14 cellular contexts compared by ENCODE assay signal in the genomic region with DNA sequence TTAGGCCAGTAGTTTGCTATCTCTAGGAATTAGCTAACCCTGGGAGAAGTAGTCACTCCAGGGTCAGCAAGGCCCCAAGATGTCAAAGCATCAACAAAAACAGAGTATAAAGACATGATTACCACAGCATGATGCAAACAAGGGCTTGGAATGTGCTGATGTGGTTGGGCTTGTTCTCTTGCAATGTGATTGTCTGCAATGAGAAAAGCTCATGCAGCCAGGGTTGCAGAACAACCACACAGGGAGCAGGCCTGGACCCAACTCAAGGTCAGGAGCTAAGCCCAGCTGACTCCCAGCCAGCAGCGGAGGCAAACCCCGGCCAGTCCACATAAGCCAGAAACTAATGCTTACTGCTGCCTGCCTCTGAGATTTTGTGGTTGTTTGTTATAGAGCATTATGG.
DNase-seq lines count a peak whose midpoint lies in the region; ATAC-seq and TF ChIP-seq lines count a peak whose summit lies in the region.
"Had no signal": no experiment of that assay in that cellular context is flagged by ENCODE, and none has a peak within 500 bp of the region (broad histone marks: within the 10 kb centered on the region; RNA-seq: fewer than 3 reads in every experiment).

No MANE protein-coding gene starts in this region.

- DNase-seq in AG08396 (ENCODE audit: low spot score) = peak; percentile 71
- peak; percentile 76 to 94 (median 94) for DNase-seq in adrenal gland
- DNase-seq in Right ventricle myocardium superior = peak; percentile 81
- DNase-seq in nephron progenitor cell = no peak
- no peak for DNase-seq in COLO829 (ENCODE audit: low spot score)
- no peak for DNase-seq in NCI-H2171 (lab: John Stamatoyannopoulos, UW)
- DNase-seq: ACHN; activated CD4-positive, alpha-beta T cell treated with anti-CD3 and anti-CD28 coated beads for 4 hours; SHP77; stimulated activated CD4-positive, alpha-beta T cell treated with anti-CD3 and anti-CD28 coated beads, Interleukin-2, amount 100 ng/mL, for 48 hours had no signal

- H3K4me3 ChIP-seq in adrenal gland = no peak overlapping the region
- H3K4me3 ChIP-seq: suprapubic skin had no signal

- H3K36me3 ChIP-seq in adrenal gland (replicated peaks in 1 of 2) = no peaks in the 10 kb centered on the region
- H3K36me3 ChIP-seq: suprapubic skin had no signal

- H3K4me3 Mint-ChIP-seq in nephron progenitor cell = no peak overlapping the region
- H3K4me3 Mint-ChIP-seq: activated naive CD4-positive, alpha-beta T cell treated with anti-CD3 and anti-CD28 coated beads, Interleukin-2, amount 50 U/mL, for 24 hours had no signal

- H3K27ac Mint-ChIP-seq in nephron progenitor cell = peak overlapping the region; percentile 12
- H3K27ac Mint-ChIP-seq: activated naive CD4-positive, alpha-beta T cell treated with anti-CD3 and anti-CD28 coated beads, Interleukin-2, amount 50 U/mL, for 24 hours had no signal

- H3K9me3 ChIP-seq in adrenal gland (replicated peaks in 1 of 3) = no peaks in the 10 kb centered on the region
- H3K9me3 ChIP-seq: suprapubic skin had no signal

- no peaks in the 10 kb centered on the region for H3K4me1 Mint-ChIP-seq in nephron progenitor cell
- H3K4me1 Mint-ChIP-seq: activated naive CD4-positive, alpha-beta T cell treated with anti-CD3 and anti-CD28 coated beads, Interleukin-2, amount 50 U/mL, for 24 hours had no signal

- H3K27me3 ChIP-seq in adrenal gland = no peaks in the 10 kb centered on the region
- H3K27me3 ChIP-seq: suprapubic skin had no signal

- no peaks in the 10 kb centered on the region for H3K9me3 Mint-ChIP-seq in nephron progenitor cell
- H3K9me3 Mint-ChIP-seq: activated naive CD4-positive, alpha-beta T cell treated with anti-CD3 and anti-CD28 coated beads, Interleukin-2, amount 50 U/mL, for 24 hours had no signal

- H3K4me1 ChIP-seq in adrenal gland (replicated peaks in 1 of 2) = peaks cover 0 to 5% of the 10 kb centered on the region in 2 donors

- H3K36me3 Mint-ChIP-seq in nephron progenitor cell (ENCODE audit: low read depth) = no peaks in the 10 kb centered on the region
- H3K36me3 Mint-ChIP-seq: activated naive CD4-positive, alpha-beta T cell treated with anti-CD3 and anti-CD28 coated beads, Interleukin-2, amount 50 U/mL, for 24 hours had no signal

- 5 to 32% (median 30%) methylated on average over 2 of the region's 2 CpGs; no CpG with 5 or more reads in 1 of the 4 donors for WGBS in adrenal gland, 4 donors

- intact Hi-C loops in adrenal gland (cut with DNase I) = loop anchor here in 1 of 2 donors (10.0 kb wide), 1 partner anchor 64 kb away; no protein-coding TSS in a partner anchor
- intact Hi-C loops in Right ventricle myocardium superior (cut with DNase I) = no loop called here

- H3K27ac ChIP-seq in adrenal gland = peak overlapping the region; percentile 56 to 78 (median 67)
- H3K27ac ChIP-seq: suprapubic skin had no signal

- no peak for TF ChIP-seq CTCF in adrenal gland (IDR thresholded peaks at IDR 0.05)
- TF ChIP-seq CTCF in nephron progenitor cell (IDR thresholded peaks at IDR 0.05) = no peak

- TF ChIP-seq POLR2A in adrenal gland (IDR thresholded peaks at IDR 0.05) = peak in 1 of 2 donors; percentile 50

- ATAC-seq in Right ventricle myocardium superior (ENCODE audit: poor library complexity) (peak; percentile 97), HG03521 (IDR thresholded peaks at IDR 0.05; ENCODE audit: unreplicated experiment) (no peak), HG02840 (IDR thresholded peaks at IDR 0.05; ENCODE audit: low FRiP score, unreplicated experiment) (no peak)

- H3K27me3 Mint-ChIP-seq in nephron progenitor cell (ENCODE audit: low read depth, poor library complexity) = no peaks in the 10 kb centered on the region

Comparison
In these comparisons a context has a peak if more than half of its experiments do, and no peak if none do; other contexts are left out.
1. DNase-seq: peak in AG08396 (single experiment), adrenal gland (7 of 7) and Right ventricle myocardium superior (single experiment); none in nephron progenitor cell (single experiment), COLO829 (single experiment) and NCI-H2171 (single experiment).